In genomic region chr2:71277536-71278103, GRCh38 we compare ENCODE assay signal across 8 cellular contexts. TPM values are rescaled to one million over a fixed set of nuclear protein-coding genes. Genes with fewer than 3 reads are reported as not detected.
DNase-seq lines count a peak whose midpoint lies in the region; ATAC-seq, FAIRE-seq and TF ChIP-seq lines count a peak whose summit lies in the region.

No MANE protein-coding gene starts in this region.

- H3K4me3 ChIP-seq in AG10803 (ENCODE audit: low read length), result peak overlapping the region; percentile 77
- peak overlapping the region; percentile 88 for H3K4me3 ChIP-seq in neural cell (ENCODE audit: low read length)

- no peaks in the 10 kb centered on the region for H3K79me2 ChIP-seq in neural cell (replicated peaks; ENCODE audit: insufficient read depth, low read length)

- H3K9me3 ChIP-seq in neural cell (ENCODE audit: low read length), result no peaks in the 10 kb centered on the region

- H3K4me2 ChIP-seq in neural cell (ENCODE audit: low read length), result peak overlapping the region; percentile 46

- TF ChIP-seq CTCF in AG10803 (conservative IDR thresholded peaks at IDR 0.05; ENCODE audit: low read length) (peak; percentile 44), neural cell (IDR thresholded peaks at IDR 0.05; ENCODE audit: poor library complexity, severe bottlenecking) (peak; percentile 29)

- no peak overlapping the region for H3K27ac Mint-ChIP-seq in activated T-helper 17 cell treated with anti-CD3 and anti-CD28 coated beads, Interleukin-2, amount 50 U/mL, for 72 hours

- TF ChIP-seq EP300 in neural cell (conservative IDR thresholded peaks at IDR 0.05; ENCODE audit: poor library complexity, severe bottlenecking), result no peak

- peaks cover 68% of the 10 kb centered on the region for H3K27me3 Mint-ChIP-seq in activated T-helper 17 cell treated with anti-CD3 and anti-CD28 coated beads, Interleukin-2, amount 50 U/mL, for 72 hours

- no peaks in the 10 kb centered on the region for H3K4me1 Mint-ChIP-seq in activated T-helper 17 cell treated with anti-CD3 and anti-CD28 coated beads, Interleukin-2, amount 50 U/mL, for 72 hours

- no peaks in the 10 kb centered on the region for H3F3A ChIP-seq in neural cell (ENCODE audit: insufficient read depth, low read length, poor library complexity, severe bottlenecking)

- H3K9me2 ChIP-seq in neural cell (ENCODE audit: insufficient read depth, low read length), result no peaks in the 10 kb centered on the region

- FAIRE-seq in frontal cortex (lab: Jason Lieb, UNC), result no peak

- H4K20me1 ChIP-seq in neural cell (ENCODE audit: insufficient read depth), result no peaks in the 10 kb centered on the region

- no peak overlapping the region for H3K9ac ChIP-seq in neural cell (ENCODE audit: low read length)

- no peak overlapping the region for H2AFZ ChIP-seq in neural cell (ENCODE audit: low read depth, low read length)

- no peak overlapping the region for H3K27ac ChIP-seq in neural cell (ENCODE audit: low read length)

- no peaks in the 10 kb centered on the region for H3K9me3 Mint-ChIP-seq in activated T-helper 17 cell treated with anti-CD3 and anti-CD28 coated beads, Interleukin-2, amount 50 U/mL, for 72 hours

- H3K36me3 ChIP-seq in neural cell (ENCODE audit: insufficient read depth, low read length), result no peaks in the 10 kb centered on the region

- H3K36me3 Mint-ChIP-seq in activated T-helper 17 cell treated with anti-CD3 and anti-CD28 coated beads, Interleukin-2, amount 50 U/mL, for 72 hours (ENCODE audit: low read depth), result peaks cover 6% of the 10 kb centered on the region

- peak overlapping the region; percentile 75 for H3K4me3 Mint-ChIP-seq in activated T-helper 17 cell treated with anti-CD3 and anti-CD28 coated beads, Interleukin-2, amount 50 U/mL, for 72 hours

- H3K27me3 ChIP-seq in neural cell (ENCODE audit: insufficient read depth, low read depth, low read length), result peaks cover 29% of the 10 kb centered on the region

- peak; percentile 20 for DNase-seq in AG10803 (ENCODE audit: low read depth)
- DNase-seq in NCI-H748 (lab: John Stamatoyannopoulos, UW; ENCODE audit: unreplicated experiment), result peak; percentile 40
- DNase-seq in frontal cortex (ENCODE audit: low spot score in 2 of 2), result peak; percentile 49 to 65
- DNase-seq in NCI-H1105 (lab: John Stamatoyannopoulos, UW), result no peak

- TF ChIP-seq RAD21 in neural cell (conservative IDR thresholded peaks at IDR 0.05), result no peak

- ATAC-seq in GM19438 (IDR thresholded peaks at IDR 0.05; ENCODE audit: low read depth, unreplicated experiment) (peak; percentile 57), HG03159 (IDR thresholded peaks at IDR 0.05; ENCODE audit: unreplicated experiment) (no peak)
- ATAC-seq in activated T-helper 17 cell treated with anti-CD3 and anti-CD28 coated beads, Interleukin-2, amount 50 U/mL, for 72 hours (replicated peaks), result no peak

TF ChIP-seq in neural cell, 6 proteins besides CTCF, POLR2A, EP300 and RAD21:
- no peak for TF ChIP-seq EZH2 (IDR thresholded peaks at IDR 0.05; ENCODE audit: borderline replicate concordance, insufficient read depth, low read length, poor library complexity, severe bottlenecking)
- TF ChIP-seq TAF1 (IDR thresholded peaks at IDR 0.05; ENCODE audit: low read depth), result no peak
- no peak for TF ChIP-seq POLR2AphosphoS5 (IDR thresholded peaks at IDR 0.05)

RNA-seq across cellular contexts. Expression of gene PAIP2B, which starts 50.7 kb away (rescaled TPM):
- 1 to 10 TPM; 1.3 to 3.3 TPM for total RNA-seq in activated T-helper 17 cell treated with anti-CD3 and anti-CD28 coated beads, Interleukin-2, amount 50 U/mL, for 72 hours
- total RNA-seq in frontal cortex, result 20.4 TPM
- 13.3 and 14.4 TPM in 2 replicates for polyA plus RNA-seq in neural cell
- polyA minus RNA-seq in neural cell, result 21.7 and 23.6 TPM in 2 replicates

RNA-seq across cellular contexts. Expression of gene ZNF638, which starts 54.0 kb away (rescaled TPM):
- 100 to 1,000 TPM in 1 of 2 donors, 10 to 100 TPM in 1; 96.1 to 173 TPM for total RNA-seq in activated T-helper 17 cell treated with anti-CD3 and anti-CD28 coated beads, Interleukin-2, amount 50 U/mL, for 72 hours
- total RNA-seq in frontal cortex, result 358 TPM
- 296 and 308 TPM in 2 replicates for polyA plus RNA-seq in neural cell
- polyA minus RNA-seq in neural cell, result 601 and 672 TPM in 2 replicates
